Comparison of ENCODE assay signal across 8 cellular contexts in the genomic region with DNA sequence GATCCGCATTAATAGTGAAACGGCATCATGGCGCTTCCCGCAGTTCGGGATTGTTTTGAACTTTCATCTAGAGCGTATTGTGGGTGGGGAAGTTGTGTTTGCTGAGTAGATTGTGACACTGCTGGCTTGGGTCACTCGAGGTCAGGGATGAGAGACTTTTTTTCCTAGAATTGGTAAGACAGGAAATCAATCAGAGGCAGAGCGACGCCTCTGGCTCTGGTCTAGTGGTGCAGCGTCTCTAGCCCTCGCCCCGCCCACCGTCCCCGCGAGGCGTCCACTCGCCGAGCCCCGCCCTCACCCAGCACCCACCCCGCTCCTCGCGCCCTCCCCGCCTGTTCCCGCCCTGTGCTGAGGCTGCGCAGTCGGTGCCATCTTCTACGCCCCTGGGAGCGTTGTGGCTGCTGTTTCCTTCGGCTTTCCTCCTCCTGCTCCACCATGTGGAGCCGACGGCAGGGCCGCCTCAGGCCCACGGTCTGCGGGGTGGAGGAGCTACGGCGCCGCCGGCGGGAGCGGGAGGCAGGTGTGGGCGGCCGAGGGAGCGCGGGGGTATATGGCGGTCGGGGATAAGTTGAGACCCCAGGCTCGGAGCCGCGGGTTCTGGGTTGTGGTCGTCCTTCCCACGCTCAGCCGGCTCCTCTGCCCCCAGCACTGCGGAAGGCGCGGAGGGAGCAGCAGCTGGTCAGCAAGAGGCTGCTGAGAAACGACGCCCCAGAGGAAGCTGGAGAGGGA. TPM values are rescaled to one million over a fixed set of nuclear protein-coding genes. Genes with fewer than 3 reads are reported as not detected.
DNase-seq lines count a peak whose midpoint lies in the region; ATAC-seq and TF ChIP-seq lines count a peak whose summit lies in the region.

A gene (plus strand): TSS at position 359 of the 729 bp plus-strand sequence. CDS start 77 bp downstream, at position 436.

- ATAC-seq in HG03442 (IDR thresholded peaks at IDR 0.05; ENCODE audit: unreplicated experiment) = peak; percentile 92
- ATAC-seq in left colon = peak; percentile 95

- H3K36me3 ChIP-seq in BE2C = peaks cover 30% of the 10 kb centered on the region

- peaks cover 3% of the 10 kb centered on the region; the same call in 1 of the 2 replicates for H3K4me1 ChIP-seq in BE2C

- no peaks in the 10 kb centered on the region for H3K9me3 ChIP-seq in BE2C

- peak within 1 kb of the TSS; percentile 81 for H3K4me3 ChIP-seq in BE2C (ENCODE audit: low read depth, low read length)

- TF ChIP-seq CTCF in BE2C (IDR thresholded peaks at IDR 0.05; ENCODE audit: low read depth, low read length) = peak; percentile 60

- DNase-seq in BE2C (peak; percentile 99), GM19238 (ENCODE audit: insufficient read length, low spot score) (peak; percentile 96), NCI-H524 (lab: John Stamatoyannopoulos, UW) (peak; percentile 79 to 91), left colon (peak; percentile 98 to 99)
- DNase-seq in activated CD4-positive, alpha-beta T cell treated with anti-CD3 and anti-CD28 coated beads for 4 hours = peak; percentile 98
- DNase-seq in stimulated activated CD4-positive, alpha-beta T cell treated with anti-CD3 and anti-CD28 coated beads, Interleukin-1b, Interleukin-23, amount 100 ng/mL, for 48 hours = peak; percentile 97

- peak within 1 kb of the TSS; percentile 96 for H3K27ac ChIP-seq in cingulate gyrus (ENCODE audit: low read depth, low read length)

- intact Hi-C loops in left colon (cut with DNase I, micrococcal nuclease) = loop anchor here (5.0 to 10.0 kb wide), 2 partner anchors 64 to 237 kb away; a partner anchor contains a TSS

- no peaks in the 10 kb centered on the region for H3K27me3 ChIP-seq in BE2C

RNA-seq across cellular contexts. Expression of the gene that starts here (rescaled TPM):
- 28.6 TPM for polyA plus RNA-seq in BE2C (2012; ENCODE audit: insufficient read depth, insufficient read length, low read depth)
- total RNA-seq in left colon = 10 to 100 TPM; 11.4 to 16.1 TPM

Comparison
In these comparisons a context has a peak if more than half of its experiments do, and no peak if none do; other contexts are left out.
1. Peak in every context shown above with its lines: DNase-seq, ATAC-seq, H3K4me3 ChIP-seq and H3K27ac ChIP-seq.